In genomic region chr12:6492838-6493579, GRCh38 we compare ENCODE assay signal across 8 cellular contexts. TPM values are rescaled to one million over a fixed set of nuclear protein-coding genes. Genes with fewer than 3 reads are reported as not detected.
DNase-seq lines count a peak whose midpoint lies in the region; ATAC-seq lines count a peak whose summit lies in the region.

Gene MRPL51, minus strand, starts transcription at chr12:6493262. Its CDS starts 126 bp downstream, at chr12:6493136.

- DNase-seq in C1 segment of cervical spinal cord (lab: John Stamatoyannopoulos, UW): peak; percentile 43 to 94 (median 90)
- DNase-seq in NCI-H748 treated with DMSO at 0.1 percent for 48 hours (lab: John Stamatoyannopoulos, UW): peak; percentile 73
- peak; percentile 95 for DNase-seq in activated CD4-positive, alpha-beta T cell treated with anti-CD3 and anti-CD28 coated beads, Interleukin-2, amount 50 U/mL, for 24 hours (ENCODE audit: low read depth in 1 of 2, low spot score in 1 of 2)
- peak; percentile 95 for DNase-seq in dedifferentiated amniotic fluid mesenchymal stem cell (ENCODE audit: extremely low spot score)
- DNase-seq in left lobe of liver (ENCODE audit: low spot score): peak; percentile 97
- peak; percentile 99 for DNase-seq in stimulated activated CD4-positive, alpha-beta T cell treated with anti-CD3 and anti-CD28 coated beads, Interleukin-2, amount 100 ng/mL, for 24 hours

- ATAC-seq in GM19372 (IDR thresholded peaks at IDR 0.05; ENCODE audit: low read depth, unreplicated experiment) (peak; percentile 61), HG03521 (IDR thresholded peaks at IDR 0.05; ENCODE audit: unreplicated experiment) (peak; percentile 66), left lobe of liver (peak; percentile 94)

RNA-seq across cellular contexts. Expression of gene MRPL51, which starts in this region (rescaled TPM):
- 84.1 TPM for total RNA-seq in left lobe of liver

Comparison
In these comparisons a context has a peak if more than half of its experiments do, and no peak if none do; other contexts are left out.
1. Peak in every context shown above with its lines: DNase-seq and ATAC-seq.